In the genomic region with DNA sequence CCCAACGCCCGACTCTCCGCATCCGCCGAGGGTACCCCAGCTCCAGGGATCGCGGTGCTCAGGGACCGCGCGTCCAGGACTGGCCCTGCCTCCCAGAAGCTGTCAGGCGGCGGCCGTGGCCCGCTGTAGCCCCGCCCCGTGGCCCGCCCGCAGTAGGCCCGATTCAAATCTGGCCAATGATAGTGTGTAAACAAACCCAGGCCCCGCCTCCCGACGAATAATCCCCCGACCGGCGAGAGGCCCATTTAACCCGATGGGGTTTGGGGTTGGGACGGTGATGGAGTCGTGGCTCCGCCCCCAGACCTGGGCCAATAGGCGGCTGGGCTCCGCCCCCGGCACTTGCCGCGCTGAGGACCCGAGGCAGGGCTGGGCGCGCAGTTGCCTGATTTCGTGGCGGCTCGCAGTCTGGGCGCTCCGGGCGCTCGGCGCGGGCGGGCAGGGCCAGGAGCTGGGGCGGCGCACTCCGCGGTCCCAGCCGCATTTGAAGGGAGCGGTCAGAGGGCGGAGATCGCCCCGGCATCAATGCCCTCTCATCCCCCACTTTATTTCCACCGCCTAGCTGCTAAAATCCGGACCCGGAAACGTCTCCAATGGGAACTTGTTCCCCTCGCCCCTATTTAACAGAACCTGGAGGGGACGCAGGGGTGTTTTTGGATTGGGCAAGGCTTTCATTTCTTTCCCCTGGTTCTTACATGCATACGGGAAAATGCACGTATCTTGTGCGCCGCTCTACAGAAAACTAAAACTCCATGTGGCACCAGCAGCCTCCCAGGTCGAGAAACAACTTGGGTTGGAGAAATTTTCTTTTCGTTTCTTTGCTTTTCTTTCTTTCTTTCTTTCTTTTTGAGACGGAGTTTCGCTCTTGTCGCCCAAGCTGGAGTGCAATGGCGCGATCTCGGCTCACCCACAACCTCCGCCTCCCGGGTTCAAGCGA, we compare ENCODE assay signal across 8 cellular contexts. TPM values are rescaled to one million over a fixed set of nuclear protein-coding genes. Genes with fewer than 3 reads are reported as not detected.
A peak's percentile ranks its signal among the peaks of the same experiment; 100 is the strongest.
DNase-seq lines count a peak whose midpoint lies in the region; ATAC-seq and TF ChIP-seq lines count a peak whose summit lies in the region.

No MANE protein-coding gene starts in this region.

- no peak for TF ChIP-seq CTCF in liver (IDR thresholded peaks at IDR 0.05; ENCODE audit: low read depth, low read length, missing input control)

- ATAC-seq in GM19397 (IDR thresholded peaks at IDR 0.05; ENCODE audit: unreplicated experiment) (peak; percentile 98), HG03565 (IDR thresholded peaks at IDR 0.05; ENCODE audit: unreplicated experiment) (peak; percentile 87)

- H3K9me3 ChIP-seq in liver (ENCODE audit: control insufficient read depth in 4 of 4, low read length in 3 of 4), result no peaks in the 10 kb centered on the region

- WGBS in liver, result 3% methylated on average over 77 of the region's 77 CpGs

- H3K27ac ChIP-seq in liver (ENCODE audit: low read depth in 1 of 2, low read length in 2 of 2), result peak overlapping the region; percentile 84 to 88

- H3K4me3 ChIP-seq in liver (ENCODE audit: low read depth in 1 of 3, low read length in 3 of 3), result peak overlapping the region; percentile 42 to 57 (median 48)

- no peaks in the 10 kb centered on the region for H3K36me3 ChIP-seq in liver (ENCODE audit: control insufficient read depth in 4 of 4, insufficient read depth in 3 of 4, low read depth in 1 of 4, low read length in 3 of 4)

- no peaks in the 10 kb centered on the region for H3K27me3 ChIP-seq in liver (ENCODE audit: control insufficient read depth in 4 of 4, insufficient read depth in 4 of 4, low read length in 3 of 4)

- H3K4me1 ChIP-seq in liver (ENCODE audit: control insufficient read depth in 4 of 4, insufficient read depth in 4 of 4, low read length in 3 of 4), result peaks cover 0 to 26% (median 13%) of the 10 kb centered on the region in 4 donors

- H3K9ac ChIP-seq in liver (ENCODE audit: low read depth in 1 of 2, low read length in 2 of 2), result peak overlapping the region; percentile 59 to 80

- DNase-seq in CD1c-positive myeloid dendritic cell (ENCODE audit: extremely low spot score) (peak; percentile 100), NCI-H748 treated with DMSO at 0.1 percent for 48 hours (lab: John Stamatoyannopoulos, UW) (peak; percentile 98), dermis microvascular lymphatic vessel endothelial cell (ENCODE audit: low read depth in 2 of 2) (peak; percentile 96 to 99)
- DNase-seq in activated CD4-positive, alpha-beta T cell treated with anti-CD3 and anti-CD28 coated beads, Interleukin-2, amount 50 U/mL, for 4 hours, result peak; percentile 100
- DNase-seq in stimulated activated CD4-positive, alpha-beta T cell treated with anti-CD3 and anti-CD28 coated beads, Interleukin-4, amount 100 ng/mL, for 1 hour, result peak; percentile 99

- peak; percentile 42 to 64 for TF ChIP-seq RAD21 in liver (IDR thresholded peaks at IDR 0.05)

TF ChIP-seq in liver, 16 proteins besides CTCF, POLR2A, EP300 and RAD21:
- TF ChIP-seq FOXA1 (IDR thresholded peaks at IDR 0.05) (peak; percentile 73), HNF4G (IDR thresholded peaks at IDR 0.05) (no peak), SP1 (IDR thresholded peaks at IDR 0.05) (peak; percentile 94), FOXA2 (IDR thresholded peaks at IDR 0.05) (peak; percentile 84), EGR1 (IDR thresholded peaks at IDR 0.05; ENCODE audit: low read depth in 2 of 2) (peak in 1 of 2 donors; percentile 45), HNF4A (conservative IDR thresholded peaks at IDR 0.05) (peak in 1 of 2 donors; percentile 29), NR2F2 (IDR thresholded peaks at IDR 0.05) (peak; percentile 13), JUND (IDR thresholded peaks at IDR 0.05) (no peak), ZBTB33 (IDR thresholded peaks at IDR 0.05) (no peak), RXRA (IDR thresholded peaks at IDR 0.05) (peak; percentile 55 to 60), GABPA (IDR thresholded peaks at IDR 0.05 in 1 of 2, conservative IDR thresholded peaks at IDR 0.05 in 1 of 2) (no peak), TAF1 (conservative IDR thresholded peaks at IDR 0.05) (peak; percentile 86), REST (IDR thresholded peaks at IDR 0.05) (peak; percentile 87), YY1 (IDR thresholded peaks at IDR 0.05) (peak; percentile 88)
- TF ChIP-seq, protein P1, sequence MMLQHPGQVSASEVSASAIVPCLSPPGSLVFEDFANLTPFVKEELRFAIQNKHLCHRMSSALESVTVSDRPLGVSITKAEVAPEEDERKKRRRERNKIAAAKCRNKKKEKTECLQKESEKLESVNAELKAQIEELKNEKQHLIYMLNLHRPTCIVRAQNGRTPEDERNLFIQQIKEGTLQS (IDR thresholded peaks at IDR 0.05), result no peak
- TF ChIP-seq, protein P2, sequence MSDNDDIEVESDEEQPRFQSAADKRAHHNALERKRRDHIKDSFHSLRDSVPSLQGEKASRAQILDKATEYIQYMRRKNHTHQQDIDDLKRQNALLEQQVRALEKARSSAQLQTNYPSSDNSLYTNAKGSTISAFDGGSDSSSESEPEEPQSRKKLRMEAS (IDR thresholded peaks at IDR 0.05), result peak; percentile 65

RNA-seq across cellular contexts. Expression of gene BICRA, which starts 8.4 kb away (rescaled TPM):
- total RNA-seq in dermis microvascular lymphatic vessel endothelial cell, result 2.8 and 5.7 TPM in 2 replicates
- 1 to 10 TPM; 3.0 to 8.9 TPM for total RNA-seq in liver
- polyA plus RNA-seq in liver, result 1 to 10 TPM in 1 of 2 donors, under 1 TPM in 1; 0.63 to 2.9 TPM

RNA-seq across cellular contexts. Expression of gene ZNF541, which starts 27.6 kb away (rescaled TPM):
- total RNA-seq in dermis microvascular lymphatic vessel endothelial cell (0.39 and 0.63 TPM in 2 replicates), liver (under 1 TPM; 0.05 to 0.08 TPM)
- under 1 TPM in 1 of 2 donors, not detected in 1; 0.09 TPM for polyA plus RNA-seq in liver

Comparison
In these comparisons a context has a peak if more than half of its experiments do, and no peak if none do; other contexts are left out.
1. Peak in every context shown above with its lines: DNase-seq, ATAC-seq, H3K4me3 ChIP-seq and H3K27ac ChIP-seq.